Comparison of ENCODE assay signal across 8 cellular contexts in genomic region chr17:10616502-10617119, GRCh38. TPM values are rescaled to one million over a fixed set of nuclear protein-coding genes. Genes with fewer than 3 reads are reported as not detected.
A peak's percentile ranks its signal among the peaks of the same experiment; 100 is the strongest.
DNase-seq lines count a peak whose midpoint lies in the region; ATAC-seq lines count a peak whose summit lies in the region.

No MANE protein-coding gene starts in this region.

- no peak overlapping the region for H2AK5ac ChIP-seq in mesendoderm (ENCODE audit: low read length)

- H3K36me3 Mint-ChIP-seq in activated CD8-positive, alpha-beta T cell treated with anti-CD3 and anti-CD28 coated beads, Interleukin-2, amount 10 ng/mL, durations not matched to agents 7 days and 5 days (ENCODE audit: low read depth) = no peaks in the 10 kb centered on the region
- peaks cover 7% of the 10 kb centered on the region for H3K36me3 Mint-ChIP-seq in effector memory CD8-positive, alpha-beta T cell (ENCODE audit: insufficient read depth)

- POLR2A ChIA-PET in activated CD8-positive, alpha-beta T cell treated with anti-CD3 and anti-CD28 coated beads, Interleukin-2, amount 10 ng/mL, durations not matched to agents 7 days and 5 days (lab: Charles Lee) = no interaction called here

- DNase-seq in EL (peak; percentile 77), NCI-H748 (lab: John Stamatoyannopoulos, UW; ENCODE audit: unreplicated experiment) (peak; percentile 69), mesendoderm (peak; percentile 93)
- peak; percentile 78 for DNase-seq in activated CD8-positive, alpha-beta T cell treated with anti-CD3 and anti-CD28 coated beads, Interleukin-2, amount 10 ng/mL, durations not matched to agents 7 days and 5 days
- peak; percentile 55 to 68 (median 56) for DNase-seq in effector memory CD8-positive, alpha-beta T cell
- peak; percentile 54 to 65 for DNase-seq in stimulated activated CD8-positive, alpha-beta memory T cell treated with anti-CD3 and anti-CD28 coated beads, Interleukin-2, amount 100 ng/mL, for 48 hours (ENCODE audit: low read depth in 2 of 2)

- H3K4me1 ChIP-seq in mesendoderm (ENCODE audit: control insufficient read depth, low read depth, low read length) = no peaks in the 10 kb centered on the region

- no peak overlapping the region for H4K8ac ChIP-seq in mesendoderm (ENCODE audit: low read depth, low read length)

- no peaks in the 10 kb centered on the region for H3K79me1 ChIP-seq in mesendoderm (ENCODE audit: low read length)

- H3K9me3 Mint-ChIP-seq in activated CD8-positive, alpha-beta T cell treated with anti-CD3 and anti-CD28 coated beads, Interleukin-2, amount 10 ng/mL, durations not matched to agents 7 days and 5 days (ENCODE audit: insufficient read depth) = no peaks in the 10 kb centered on the region
- H3K9me3 Mint-ChIP-seq in effector memory CD8-positive, alpha-beta T cell = no peaks in the 10 kb centered on the region

- H3K4me3 Mint-ChIP-seq in activated CD8-positive, alpha-beta T cell treated with anti-CD3 and anti-CD28 coated beads, Interleukin-2, amount 10 ng/mL, durations not matched to agents 7 days and 5 days = no peak overlapping the region
- H3K4me3 Mint-ChIP-seq in effector memory CD8-positive, alpha-beta T cell = no peak overlapping the region

- no peak overlapping the region for H3K18ac ChIP-seq in mesendoderm (ENCODE audit: low read length)

- no peak overlapping the region for H3K4me3 ChIP-seq in mesendoderm (ENCODE audit: low read length)

- no peak overlapping the region for H2BK120ac ChIP-seq in mesendoderm (ENCODE audit: low read depth, low read length)

- no peaks in the 10 kb centered on the region for H3K36me3 ChIP-seq in mesendoderm (ENCODE audit: control insufficient read depth, insufficient read depth, low read length)

- H3K27ac Mint-ChIP-seq in activated CD8-positive, alpha-beta T cell treated with anti-CD3 and anti-CD28 coated beads, Interleukin-2, amount 10 ng/mL, durations not matched to agents 7 days and 5 days = no peak overlapping the region
- no peak overlapping the region for H3K27ac Mint-ChIP-seq in effector memory CD8-positive, alpha-beta T cell

- H4K5ac ChIP-seq in mesendoderm (ENCODE audit: low read length) = no peak overlapping the region

- H3K27me3 Mint-ChIP-seq in activated CD8-positive, alpha-beta T cell treated with anti-CD3 and anti-CD28 coated beads, Interleukin-2, amount 10 ng/mL, durations not matched to agents 7 days and 5 days (ENCODE audit: low read depth) = no peaks in the 10 kb centered on the region
- H3K27me3 Mint-ChIP-seq in effector memory CD8-positive, alpha-beta T cell = peaks cover 18 to 30% of the 10 kb centered on the region in 2 donors

- no peak overlapping the region for H2BK15ac ChIP-seq in mesendoderm (replicated peaks; ENCODE audit: low read depth)

- no peak overlapping the region for H3K23ac ChIP-seq in mesendoderm (ENCODE audit: low read length)

- H3K56ac ChIP-seq in mesendoderm (ENCODE audit: low read length) = no peak overlapping the region

- H3K4me1 Mint-ChIP-seq in activated CD8-positive, alpha-beta T cell treated with anti-CD3 and anti-CD28 coated beads, Interleukin-2, amount 10 ng/mL, durations not matched to agents 7 days and 5 days (ENCODE audit: low read depth) = no peaks in the 10 kb centered on the region
- H3K4me1 Mint-ChIP-seq in effector memory CD8-positive, alpha-beta T cell (ENCODE audit: low read depth in 2 of 2) = peaks cover 4 to 7% of the 10 kb centered on the region in 2 donors

- H2BK5ac ChIP-seq in mesendoderm (ENCODE audit: low read length) = no peak overlapping the region

- H3K4me2 ChIP-seq in mesendoderm (ENCODE audit: low read length) = no peak overlapping the region

- H3K4ac ChIP-seq in mesendoderm (ENCODE audit: low read depth, low read length) = no peak overlapping the region

- CTCF ChIA-PET in activated CD8-positive, alpha-beta T cell treated with anti-CD3 and anti-CD28 coated beads, Interleukin-2, amount 10 ng/mL, durations not matched to agents 7 days and 5 days (lab: Charles Lee) = interaction anchor here (0.9 to 6.8 kb wide), 29 partner anchors 8 to 692 kb away, joined by 3 to 80 read pairs (median 4); no protein-coding TSS in a partner anchor

- ATAC-seq in HG02970 (IDR thresholded peaks at IDR 0.05; ENCODE audit: low FRiP score, unreplicated experiment) (peak; percentile 42), GM21737 (IDR thresholded peaks at IDR 0.05; ENCODE audit: unreplicated experiment) (no peak)
- ATAC-seq in activated CD8-positive, alpha-beta T cell treated with anti-CD3 and anti-CD28 coated beads, Interleukin-2, amount 10 ng/mL, durations not matched to agents 7 days and 5 days = peak; percentile 80
- peak; percentile 72 for ATAC-seq in effector memory CD8-positive, alpha-beta T cell (replicated peaks)

- WGBS in mesendoderm (ENCODE audit: extremely low coverage, insufficient coverage, low lambda C conversion rate) = no CpG with 5 or more reads among the region's 9 CpGs

- no peak overlapping the region for H3K9ac ChIP-seq in mesendoderm (ENCODE audit: low read length)

- H3K27ac ChIP-seq in mesendoderm (ENCODE audit: low read depth, low read length) = no peak overlapping the region

- H3K27me3 ChIP-seq in mesendoderm (ENCODE audit: insufficient read depth, low read length, poor library complexity) = no peaks in the 10 kb centered on the region

- no peaks in the 10 kb centered on the region for H3K79me2 ChIP-seq in mesendoderm (ENCODE audit: control insufficient read depth, insufficient read depth, low read length)

RNA-seq across cellular contexts. Expression of gene MYH3, which starts 40.5 kb away (rescaled TPM):
- total RNA-seq in activated CD8-positive, alpha-beta T cell treated with anti-CD3 and anti-CD28 coated beads, Interleukin-2, amount 10 ng/mL, durations not matched to agents 7 days and 5 days = 1 to 10 TPM; 2.3 to 3.2 TPM
- polyA plus RNA-seq in mesendoderm (2013, experiment 1 of 2) = 1.1 TPM
- 0.70 TPM for polyA plus RNA-seq in mesendoderm (2013, experiment 2 of 2)
